ENCODE assay signal across 8 cellular contexts in the genomic region with DNA sequence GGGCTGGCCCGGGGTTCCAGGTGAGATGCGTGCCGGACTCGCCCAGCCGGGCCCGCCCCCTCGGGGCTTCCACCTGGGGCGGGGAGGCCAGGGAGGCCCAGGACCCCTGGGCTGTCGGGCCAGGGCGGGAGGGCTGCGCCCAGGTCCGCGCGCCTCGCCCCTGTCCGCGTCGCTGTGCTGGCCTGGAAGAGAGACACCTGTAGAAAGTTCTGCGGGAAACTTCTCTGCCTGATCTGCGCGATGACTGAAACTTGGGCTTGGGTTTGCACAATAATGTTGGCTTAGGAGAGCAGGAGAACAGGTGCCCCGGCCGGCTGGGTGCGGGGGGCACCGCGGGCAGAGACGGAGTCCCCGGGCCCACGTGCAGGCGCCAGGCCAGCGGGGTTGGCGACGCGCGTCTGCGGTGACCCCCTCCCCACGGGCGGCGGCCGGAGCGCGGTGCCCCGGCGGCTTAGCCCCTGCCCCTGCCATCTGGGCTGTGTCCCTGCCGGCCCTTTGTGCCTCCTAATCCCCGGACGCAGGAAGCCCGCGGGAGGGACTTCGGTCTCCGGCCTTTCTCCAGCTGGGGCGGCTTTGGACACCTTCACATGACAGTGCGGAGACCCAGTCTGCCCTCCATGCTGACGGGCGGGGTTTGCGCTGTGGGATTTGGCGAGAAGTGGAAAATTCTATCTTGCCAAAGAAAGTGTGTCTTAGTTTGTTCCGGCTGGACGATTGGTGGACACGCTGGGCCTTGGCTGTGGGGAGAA. TPM values are rescaled to one million over a fixed set of nuclear protein-coding genes. Genes with fewer than 3 reads are reported as not detected.
A peak's percentile ranks its signal among the peaks of the same experiment; 100 is the strongest.
DNase-seq lines count a peak whose midpoint lies in the region; ATAC-seq, FAIRE-seq and TF ChIP-seq lines count a peak whose summit lies in the region.

No MANE protein-coding gene starts in this region.

- no peak for TF ChIP-seq POLR2A in HepG2 (IDR thresholded peaks at IDR 0.05; ENCODE audit: insufficient read depth in 1 of 2, low read depth in 2 of 2, low read length in 2 of 2)

- peak overlapping the region; percentile 63 for H3K9ac ChIP-seq in HepG2 (ENCODE audit: insufficient read depth, low read depth, low read length)

- H3K4me3 Mint-ChIP-seq in type B pancreatic cell, result peak overlapping the region; percentile 94

- TF ChIP-seq RAD21 in HepG2 (CRISPR knock-in tag; IDR thresholded peaks at IDR 0.05), result peak; percentile 7; the same call in 1 of the 2 replicates

- H3K4me3 ChIP-seq in GM06990 (replicated peaks; ENCODE audit: low read depth, low read length) (peak overlapping the region; percentile 66), HepG2 (replicated peaks in 1 of 3; ENCODE audit: insufficient read depth in 1 of 3, low read depth in 2 of 3, low read length in 3 of 3) (peak overlapping the region; percentile 80 to 95 (median 85))

- H3K27ac ChIP-seq in angular gyrus (ENCODE audit: low read depth, low read length) (peak overlapping the region; percentile 10), HepG2 (ENCODE audit: extremely low read length, insufficient read depth, low read length) (peak overlapping the region; percentile 72)

- H3K79me2 ChIP-seq in HepG2 (ENCODE audit: insufficient read depth, low read length), result peaks cover 20% of the 10 kb centered on the region

- no peaks in the 10 kb centered on the region for H3K9me3 Mint-ChIP-seq in type B pancreatic cell

- peak overlapping the region; percentile 97 for H3K27ac Mint-ChIP-seq in type B pancreatic cell

- H2AFZ ChIP-seq in HepG2 (ENCODE audit: low read length), result no peak overlapping the region

- TF ChIP-seq EP300 in HepG2 (IDR thresholded peaks at IDR 0.05; ENCODE audit: low read depth in 2 of 2, low read length in 2 of 2) (no peak), HepG2 (CRISPR knock-in tag; IDR thresholded peaks at IDR 0.05; ENCODE audit: borderline replicate concordance) (no peak)

- FAIRE-seq in HepG2 (lab: Jason Lieb, UNC), result no peak

- no peaks in the 10 kb centered on the region for H3K9me3 ChIP-seq in HepG2 (ENCODE audit: low read length)

- H3K27me3 ChIP-seq in GM06990 (replicated peaks; ENCODE audit: control insufficient read depth, insufficient read depth, low read length) (no peaks in the 10 kb centered on the region), HepG2 (ENCODE audit: control insufficient read depth in 1 of 2, insufficient read depth in 2 of 2, low read length in 2 of 2) (no peaks in the 10 kb centered on the region)

- intact Hi-C loops in HepG2 (cut with micrococcal nuclease; ENCODE audit: unreplicated experiment), result loop anchor here (1.0 to 5.0 kb wide), 3 partner anchors 9 to 61 kb away; partner anchors contain the start of gene MYO15B

- peaks cover 4% of the 10 kb centered on the region for H3K4me1 Mint-ChIP-seq in type B pancreatic cell (ENCODE audit: unreplicated experiment)

- POLR2A ChIA-PET in HepG2 (lab: Yijun Ruan, JAX), result interaction anchor here (0.5 to 3.0 kb wide), 29 partner anchors 9 to 253 kb away, joined by 3 to 29 read pairs (median 5); partner anchors contain the start of genes TMEM94 and TSEN54

- ATAC-seq in HG02981 (IDR thresholded peaks at IDR 0.05; ENCODE audit: unreplicated experiment), result peak; percentile 7
- peak; percentile 69 for ATAC-seq in HepG2

- H3K36me3 ChIP-seq in GM06990 (ENCODE audit: control insufficient read depth, insufficient read depth, low read length), result peaks cover 2% of the 10 kb centered on the region
- peaks cover 1 to 24% of the 10 kb centered on the region in 2 experiments; a peak in 3 of 5 replicates for H3K36me3 ChIP-seq in HepG2 (replicated peaks in 1 of 2; ENCODE audit: control insufficient read depth in 1 of 2, insufficient read depth in 2 of 2, low read length in 2 of 2)

- H3K27me3 Mint-ChIP-seq in type B pancreatic cell, result peaks cover 11% of the 10 kb centered on the region

- no peak for TF ChIP-seq CTCF in GM06990 (IDR thresholded peaks at IDR 0.05; ENCODE audit: insufficient read depth, low read length, poor library complexity, severe bottlenecking)
- TF ChIP-seq CTCF in HepG2 (CRISPR knock-in tag; IDR thresholded peaks at IDR 0.05), result no peak
- no peak for TF ChIP-seq CTCF in type B pancreatic cell (conservative IDR thresholded peaks at IDR 0.05)

- DNase-seq in GM06990 (ENCODE audit: extremely low read depth, insufficient read length), result no peak
- peak; percentile 54 for DNase-seq in HepG2 (ENCODE audit: low spot score)
- no peak for DNase-seq in type B pancreatic cell (ENCODE audit: extremely low spot score, unreplicated experiment)
- no peak for DNase-seq in C1 segment of cervical spinal cord (lab: John Stamatoyannopoulos, UW)
- DNase-seq in HPDE6-E6E7 (ENCODE audit: extremely low spot score), result no peak
- DNase-seq in activated CD4-positive, alpha-beta T cell treated with anti-CD3 and anti-CD28 coated beads, Interleukin-2, amount 50 U/mL, for 4 hours, result no peak

- peaks cover 3% of the 10 kb centered on the region for H3K36me3 Mint-ChIP-seq in type B pancreatic cell

- H3K4me1 ChIP-seq in HepG2 (ENCODE audit: insufficient read depth, low read length), result peaks cover 21% of the 10 kb centered on the region

- H4K20me1 ChIP-seq in HepG2 (ENCODE audit: insufficient read depth, low read length), result peaks cover 6% of the 10 kb centered on the region; the same call in 1 of the 2 replicates

- BruUV-seq in HepG2 (replicated peaks; lab: Mats Ljungman, UMichigan), result TSS peak; percentile 52

- H3K4me2 ChIP-seq in HepG2 (ENCODE audit: low read depth, low read length), result peak overlapping the region; percentile 82

- WGBS in HepG2 (ENCODE audit: low lambda C conversion rate), result 1% methylated on average over 27 of the region's 60 CpGs

- in situ Hi-C loops in HepG2 (cut with HindIII; ENCODE audit: extremely low pct_ligation_motif_present, low pct_unique_long_range_greater_than_20kb), result no loop called here

- CTCF ChIA-PET in HepG2 (lab: Yijun Ruan, JAX; ENCODE audit: low intra/inter-chr PET ratio, low total read pairs), result interaction anchor here (0.9 to 2.7 kb wide), 4 partner anchors 10 to 100 kb away, joined by 4 to 26 read pairs (median 8); partner anchors contain the start of genes CASKIN2 and TSEN54

RNA-seq across cellular contexts. Expression of gene LLGL2, which starts 0.5 kb away (rescaled TPM):
- total RNA-seq in HepG2 (2016; rRNA removed; fragmentation: Illumina TruSeq; extraction: Trizol) (53.9 and 86.7 TPM in 2 replicates), type B pancreatic cell (ENCODE audit: low replicate concordance) (90.6 and 226 TPM in 2 replicates)
- total RNA-seq in HepG2 (2016; cell fraction: cytosol; rRNA removed; fragmentation: Illumina TruSeq; extraction: Trizol; ENCODE audit: low read depth), result 27.2 and 32.8 TPM in 2 replicates
- 51.9 and 87.2 TPM in 2 replicates for total RNA-seq in HepG2 (2016; cell fraction: insoluble cytoplasmic fraction; rRNA removed; fragmentation: Illumina TruSeq; extraction: Trizol)
- 45.8 and 50.7 TPM in 2 replicates for total RNA-seq in HepG2 (2016; cell fraction: membrane; rRNA removed; fragmentation: Illumina TruSeq; extraction: Trizol)
- total RNA-seq in HepG2 (2016; cell fraction: nucleus; rRNA removed; fragmentation: Illumina TruSeq; extraction: Trizol), result 72.1 and 85.8 TPM in 2 replicates
- polyA plus RNA-seq in HepG2 (2011; rRNA removed), result 83.0 and 109 TPM in 2 replicates
- polyA plus RNA-seq in HepG2 (2011; cell fraction: cytosol; rRNA removed), result 40.2 and 67.1 TPM in 2 replicates
- polyA plus RNA-seq in HepG2 (2011; cell fraction: nucleus; rRNA removed), result 384 and 448 TPM in 2 replicates
- 33.3 and 59.5 TPM in 2 replicates for polyA plus RNA-seq in HepG2 (2012)
- polyA plus RNA-seq in HepG2 (2016; cell fraction: cytosol; fragmentation: Illumina TruSeq; extraction: Trizol; ENCODE audit: low read depth), result 23.2 and 28.1 TPM in 2 replicates
- 41.6 and 52.9 TPM in 2 replicates for polyA plus RNA-seq in HepG2 (2016; cell fraction: insoluble cytoplasmic fraction; fragmentation: Illumina TruSeq; extraction: Trizol; ENCODE audit: low read depth)
- 32.5 and 33.0 TPM in 2 replicates for polyA plus RNA-seq in HepG2 (2016; cell fraction: membrane; fragmentation: Illumina TruSeq; extraction: Trizol; ENCODE audit: low read depth)
- polyA plus RNA-seq in HepG2 (2016; cell fraction: nucleus; fragmentation: Illumina TruSeq; extraction: Trizol; ENCODE audit: insufficient read depth, low read depth), result 204 and 230 TPM in 2 replicates
- polyA minus RNA-seq in HepG2 (2011; rRNA and poly(A)+ RNA removed; ENCODE audit: low replicate concordance), result 30.9 and 126 TPM in 2 replicates
- 30.6 and 31.7 TPM in 2 replicates for polyA minus RNA-seq in HepG2 (2011; cell fraction: cytosol; rRNA and poly(A)+ RNA removed)
- 79.4 and 86.0 TPM in 2 replicates for polyA minus RNA-seq in HepG2 (2011; cell fraction: nucleus; rRNA and poly(A)+ RNA removed)

RNA-seq across cellular contexts. Expression of gene TSEN54, which starts 9.7 kb away (rescaled TPM):
- total RNA-seq in HepG2 (2016; rRNA removed; fragmentation: Illumina TruSeq; extraction: Trizol), result 43.6 and 62.9 TPM in 2 replicates
- total RNA-seq in HepG2 (2016; cell fraction: cytosol; rRNA removed; fragmentation: Illumina TruSeq; extraction: Trizol; ENCODE audit: low read depth), result 20.6 and 23.0 TPM in 2 replicates
- 44.0 and 64.1 TPM in 2 replicates for total RNA-seq in HepG2 (2016; cell fraction: insoluble cytoplasmic fraction; rRNA removed; fragmentation: Illumina TruSeq; extraction: Trizol)
- 44.5 and 45.0 TPM in 2 replicates for total RNA-seq in HepG2 (2016; cell fraction: membrane; rRNA removed; fragmentation: Illumina TruSeq; extraction: Trizol)
- total RNA-seq in HepG2 (2016; cell fraction: nucleus; rRNA removed; fragmentation: Illumina TruSeq; extraction: Trizol), result 39.9 and 48.4 TPM in 2 replicates
- 63.3 and 64.4 TPM in 2 replicates for polyA plus RNA-seq in HepG2 (2011; rRNA removed)
- polyA plus RNA-seq in HepG2 (2011; cell fraction: cytosol; rRNA removed), result 36.2 and 47.1 TPM in 2 replicates
- 87.7 and 89.1 TPM in 2 replicates for polyA plus RNA-seq in HepG2 (2011; cell fraction: nucleus; rRNA removed)
- 22.1 and 34.4 TPM in 2 replicates for polyA plus RNA-seq in HepG2 (2012)
- 20.4 and 20.5 TPM in 2 replicates for polyA plus RNA-seq in HepG2 (2016; cell fraction: cytosol; fragmentation: Illumina TruSeq; extraction: Trizol; ENCODE audit: low read depth)
- 37.7 and 50.5 TPM in 2 replicates for polyA plus RNA-seq in HepG2 (2016; cell fraction: insoluble cytoplasmic fraction; fragmentation: Illumina TruSeq; extraction: Trizol; ENCODE audit: low read depth)
- 30.9 and 35.9 TPM in 2 replicates for polyA plus RNA-seq in HepG2 (2016; cell fraction: membrane; fragmentation: Illumina TruSeq; extraction: Trizol; ENCODE audit: low read depth)
- 108 and 110 TPM in 2 replicates for polyA plus RNA-seq in HepG2 (2016; cell fraction: nucleus; fragmentation: Illumina TruSeq; extraction: Trizol; ENCODE audit: insufficient read depth, low read depth)
- polyA minus RNA-seq in HepG2 (2011; rRNA and poly(A)+ RNA removed; ENCODE audit: low replicate concordance), result 56.0 and 95.0 TPM in 2 replicates
- 11.3 and 14.0 TPM in 2 replicates for polyA minus RNA-seq in HepG2 (2011; cell fraction: cytosol; rRNA and poly(A)+ RNA removed)
- polyA minus RNA-seq in HepG2 (2011; cell fraction: nucleus; rRNA and poly(A)+ RNA removed), result 13.9 and 15.5 TPM in 2 replicates
- 28.4 and 41.0 TPM in 2 replicates for total RNA-seq in type B pancreatic cell (ENCODE audit: low replicate concordance)

RNA-seq across cellular contexts. Expression of gene CASKIN2, which starts 10.6 kb away (rescaled TPM):
- 5.2 and 10.6 TPM in 2 replicates for total RNA-seq in HepG2 (2016; rRNA removed; fragmentation: Illumina TruSeq; extraction: Trizol)
- 1.5 and 1.8 TPM in 2 replicates for total RNA-seq in HepG2 (2016; cell fraction: cytosol; rRNA removed; fragmentation: Illumina TruSeq; extraction: Trizol; ENCODE audit: low read depth)
- 4.9 and 7.5 TPM in 2 replicates for total RNA-seq in HepG2 (2016; cell fraction: insoluble cytoplasmic fraction; rRNA removed; fragmentation: Illumina TruSeq; extraction: Trizol)
- total RNA-seq in HepG2 (2016; cell fraction: membrane; rRNA removed; fragmentation: Illumina TruSeq; extraction: Trizol), result 3.4 and 4.1 TPM in 2 replicates
- total RNA-seq in HepG2 (2016; cell fraction: nucleus; rRNA removed; fragmentation: Illumina TruSeq; extraction: Trizol), result 6.8 and 8.0 TPM in 2 replicates
- 6.8 and 7.8 TPM in 2 replicates for polyA plus RNA-seq in HepG2 (2011; rRNA removed)
- polyA plus RNA-seq in HepG2 (2011; cell fraction: cytosol; rRNA removed), result 1.9 and 2.2 TPM in 2 replicates
- polyA plus RNA-seq in HepG2 (2011; cell fraction: nucleus; rRNA removed), result 23.6 and 26.5 TPM in 2 replicates
- 6.2 and 9.6 TPM in 2 replicates for polyA plus RNA-seq in HepG2 (2012)
- 0.61 and 0.68 TPM in 2 replicates for polyA plus RNA-seq in HepG2 (2016; cell fraction: cytosol; fragmentation: Illumina TruSeq; extraction: Trizol; ENCODE audit: low read depth)
- polyA plus RNA-seq in HepG2 (2016; cell fraction: insoluble cytoplasmic fraction; fragmentation: Illumina TruSeq; extraction: Trizol; ENCODE audit: low read depth), result 4.4 and 7.0 TPM in 2 replicates
- 1.6 and 1.8 TPM in 2 replicates for polyA plus RNA-seq in HepG2 (2016; cell fraction: membrane; fragmentation: Illumina TruSeq; extraction: Trizol; ENCODE audit: low read depth)
- 16.3 and 16.6 TPM in 2 replicates for polyA plus RNA-seq in HepG2 (2016; cell fraction: nucleus; fragmentation: Illumina TruSeq; extraction: Trizol; ENCODE audit: insufficient read depth, low read depth)
- polyA minus RNA-seq in HepG2 (2011; rRNA and poly(A)+ RNA removed; ENCODE audit: low replicate concordance), result 11.8 and 14.9 TPM in 2 replicates
- 4.9 and 5.0 TPM in 2 replicates for polyA minus RNA-seq in HepG2 (2011; cell fraction: cytosol; rRNA and poly(A)+ RNA removed)
- 17.0 and 20.4 TPM in 2 replicates for polyA minus RNA-seq in HepG2 (2011; cell fraction: nucleus; rRNA and poly(A)+ RNA removed)
- total RNA-seq in type B pancreatic cell (ENCODE audit: low replicate concordance), result 29.5 and 31.2 TPM in 2 replicates
